In genomic region chr15:75346796-75347221, GRCh38 we compare ENCODE assay signal across 1 cellular context.
A peak's percentile ranks its signal among the peaks of the same experiment; 100 is the strongest.
TF ChIP-seq lines count a peak whose summit lies in the region.

Gene NEIL1, plus strand, starts transcription at chr15:75347039. Its CDS starts 1,867 bp downstream, at chr15:75348906.

TF ChIP-seq in HepG2, 621 proteins besides CTCF, POLR2A, EP300 and RAD21 (continued from another document and continues in another):
- TF ChIP-seq ZNF280D (CRISPR knock-in tag; IDR thresholded peaks at IDR 0.05), result peak; percentile 40; the same call in 1 of the 2 replicates
- no peak for TF ChIP-seq DRAP1 (CRISPR knock-in tag; IDR thresholded peaks at IDR 0.05)
- no peak for TF ChIP-seq PBX2 (CRISPR knock-in tag; IDR thresholded peaks at IDR 0.05)
- no peak for TF ChIP-seq ZNF597 (CRISPR knock-in tag; IDR thresholded peaks at IDR 0.05)
- TF ChIP-seq GFI1 (CRISPR knock-in tag; IDR thresholded peaks at IDR 0.05; ENCODE audit: borderline replicate concordance), result no peak
- TF ChIP-seq ZNF446 (CRISPR knock-in tag; IDR thresholded peaks at IDR 0.05), result peak; percentile 65; the same call in 1 of the 2 replicates
- TF ChIP-seq NFE2L1 (CRISPR knock-in tag; IDR thresholded peaks at IDR 0.05; ENCODE audit: borderline replicate concordance), result no peak
- no peak for TF ChIP-seq PRDM15 (CRISPR knock-in tag; IDR thresholded peaks at IDR 0.05)
- TF ChIP-seq KAT7 (CRISPR knock-in tag; IDR thresholded peaks at IDR 0.05; ENCODE audit: borderline replicate concordance), result no peak
- TF ChIP-seq CSRNP1 (CRISPR knock-in tag; IDR thresholded peaks at IDR 0.05), result peak; percentile 83; the same call in 1 of the 2 replicates
- TF ChIP-seq KDM3A (CRISPR knock-in tag; IDR thresholded peaks at IDR 0.05; ENCODE audit: low read depth), result no peak
- no peak for TF ChIP-seq ATF5 (CRISPR knock-in tag; IDR thresholded peaks at IDR 0.05; ENCODE audit: low read depth)
- no peak for TF ChIP-seq ZNF350 (CRISPR knock-in tag; IDR thresholded peaks at IDR 0.05; ENCODE audit: borderline replicate concordance, low read depth)
- TF ChIP-seq ZNF280B (CRISPR knock-in tag; IDR thresholded peaks at IDR 0.05; ENCODE audit: borderline replicate concordance), result no peak
- 0 out of 2 replicates have a peak, but pooled peaks have one; percentile 12 for TF ChIP-seq ZNF552 (CRISPR knock-in tag; IDR thresholded peaks at IDR 0.05; ENCODE audit: borderline replicate concordance)
- no peak for TF ChIP-seq MAFK (conservative IDR thresholded peaks at IDR 0.05 in 1 of 2, IDR thresholded peaks at IDR 0.05 in 1 of 2; ENCODE audit: low read length in 2 of 2)
- TF ChIP-seq ZNF256 (CRISPR knock-in tag; conservative IDR thresholded peaks at IDR 0.05), result no peak
- peak; percentile 39; the same call in 1 of the 2 replicates for TF ChIP-seq ZNF501 (CRISPR knock-in tag; IDR thresholded peaks at IDR 0.05)
- TF ChIP-seq ZNF615 (CRISPR knock-in tag; IDR thresholded peaks at IDR 0.05; ENCODE audit: borderline replicate concordance), result no peak
- TF ChIP-seq SRSF4 (IDR thresholded peaks at IDR 0.05; ENCODE audit: low read depth, low read length, poor library complexity, severe bottlenecking), result no peak
- TF ChIP-seq ZKSCAN5 (CRISPR knock-in tag; IDR thresholded peaks at IDR 0.05), result 0 out of 2 replicates have a peak, but pooled peaks have one; percentile 17
- 0 out of 2 replicates have a peak, but pooled peaks have one; percentile 24 for TF ChIP-seq ZNF441 (CRISPR knock-in tag; IDR thresholded peaks at IDR 0.05; ENCODE audit: borderline replicate concordance)
- no peak for TF ChIP-seq ZNF660 (CRISPR knock-in tag; IDR thresholded peaks at IDR 0.05; ENCODE audit: borderline replicate concordance, low read depth)
- TF ChIP-seq JUN (CRISPR knock-in tag; IDR thresholded peaks at IDR 0.05), result no peak
- no peak for TF ChIP-seq SNAI1 (CRISPR knock-in tag; IDR thresholded peaks at IDR 0.05; ENCODE audit: borderline replicate concordance)
- TF ChIP-seq CHCHD3 (CRISPR knock-in tag; IDR thresholded peaks at IDR 0.05), result no peak
- TF ChIP-seq ZBTB33 (CRISPR knock-in tag; IDR thresholded peaks at IDR 0.05), result no peak
- no peak for TF ChIP-seq PITX1 (CRISPR knock-in tag; IDR thresholded peaks at IDR 0.05)
- no peak for TF ChIP-seq ZNF205 (CRISPR knock-in tag; IDR thresholded peaks at IDR 0.05)
- TF ChIP-seq ATF6 (CRISPR knock-in tag; conservative IDR thresholded peaks at IDR 0.05), result no peak
- no peak for TF ChIP-seq ZNF83 (CRISPR knock-in tag; IDR thresholded peaks at IDR 0.05; ENCODE audit: borderline replicate concordance)
- no peak for TF ChIP-seq ZUFSP (CRISPR knock-in tag; IDR thresholded peaks at IDR 0.05; ENCODE audit: borderline replicate concordance)
- TF ChIP-seq ZNF724P (CRISPR knock-in tag; IDR thresholded peaks at IDR 0.05; ENCODE audit: borderline replicate concordance), result 0 out of 2 replicates have a peak, but pooled peaks have one; percentile 0
- no peak for TF ChIP-seq DDIT3 (CRISPR knock-in tag; IDR thresholded peaks at IDR 0.05)
- TF ChIP-seq BHLHE40 (IDR thresholded peaks at IDR 0.05; ENCODE audit: low read length), result no peak
- no peak for TF ChIP-seq ZNF547 (CRISPR knock-in tag; IDR thresholded peaks at IDR 0.05)
- 0 out of 2 replicates have a peak, but pooled peaks have one; percentile 17 for TF ChIP-seq SMAD3 (CRISPR knock-in tag; IDR thresholded peaks at IDR 0.05)
- no peak for TF ChIP-seq ZC3H13 (CRISPR knock-in tag; IDR thresholded peaks at IDR 0.05)
- TF ChIP-seq GZF1 (CRISPR knock-in tag; IDR thresholded peaks at IDR 0.05), result no peak
- no peak for TF ChIP-seq DR1 (CRISPR knock-in tag; IDR thresholded peaks at IDR 0.05)
